Comparison of ENCODE assay signal across 30 cellular contexts in the genomic region with DNA sequence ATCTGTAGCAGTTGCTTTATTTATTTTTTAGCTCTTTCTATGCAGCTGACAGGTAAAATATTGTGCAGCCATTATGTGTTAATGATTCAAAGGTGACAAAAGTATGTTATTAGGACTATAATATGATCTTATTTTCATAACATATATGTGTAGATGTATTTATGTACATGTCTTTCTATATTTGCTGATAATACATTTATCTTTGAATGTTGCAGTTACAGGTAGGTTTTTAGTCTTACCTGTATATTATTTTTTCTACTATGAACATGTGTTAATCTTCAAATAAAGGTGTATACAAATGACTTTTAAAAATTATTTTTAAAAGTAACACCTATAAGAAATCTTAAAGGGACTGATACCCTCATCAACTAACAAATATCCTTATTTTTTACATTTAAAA.
"Had no signal": no experiment of that assay in that cellular context is flagged by ENCODE, and none has a peak within 500 bp of the region (broad histone marks: within the 10 kb centered on the region; RNA-seq: fewer than 3 reads in every experiment).

No MANE protein-coding gene starts in this region.

- H3K27ac ChIP-seq: ascending aorta, cardiac muscle cell, VCaP had no signal

- H3K9me3 ChIP-seq: ascending aorta had no signal

- FAIRE-seq: bronchial epithelial cell, TTC549 had no signal

- H3K36me3 ChIP-seq: cardiac muscle cell had no signal

- ATAC-seq: activated CD4-positive, alpha-beta T cell treated with anti-CD3 and anti-CD28 coated beads for 36 hours; activated CD8-positive, alpha-beta memory T cell treated with anti-CD3 and anti-CD28 coated beads, Interleukin-2, amount 10 ng/mL, durations not matched to agents 7 days and 5 days; activated CD8-positive, alpha-beta T cell treated with anti-CD3 and anti-CD28 coated beads, Interleukin-2, amount 10 ng/mL, durations not matched to agents 7 days and 5 days; activated naive CD8-positive, alpha-beta T cell treated with anti-CD3 and anti-CD28 coated beads, Interleukin-2, amount 50 U/mL, for 24 hours had no signal

- DNase-seq: activated B cell treated with CpG ODN at 0.5 μM for 24 hours; activated CD4-positive, alpha-beta memory T cell treated with anti-CD3 and anti-CD28 coated beads, Interleukin-2, amount 10 ng/mL, durations not matched to agents 7 days and 5 days; activated CD4-positive, alpha-beta T cell treated with anti-CD3 and anti-CD28 coated beads for 1 hour; activated CD4-positive, alpha-beta T cell treated with anti-CD3 and anti-CD28 coated beads for 36 hours; activated CD4-positive, alpha-beta T cell treated with anti-CD3 and anti-CD28 coated beads for 48 hours; activated CD4-positive, alpha-beta T cell treated with anti-CD3 and anti-CD28 coated beads, Interleukin-2, amount 10 ng/mL, durations not matched to agents 7 days and 5 days; activated CD4-positive, alpha-beta T cell treated with anti-CD3 and anti-CD28 coated beads, Interleukin-2, amount 50 U/mL, for 48 hours; activated CD8-positive, alpha-beta memory T cell treated with anti-CD3 and anti-CD28 coated beads for 24 hours; activated CD8-positive, alpha-beta memory T cell treated with anti-CD3 and anti-CD28 coated beads, Interleukin-2, amount 10 ng/mL, durations not matched to agents 7 days and 5 days; activated CD8-positive, alpha-beta memory T cell treated with anti-CD3 and anti-CD28 coated beads, Interleukin-2, amount 50 U/mL, for 48 hours; activated CD8-positive, alpha-beta T cell treated with anti-CD3 and anti-CD28 coated beads, Interleukin-2, amount 10 ng/mL, durations not matched to agents 7 days and 5 days; activated effector memory CD4-positive, alpha-beta T cell treated with Interleukin-2 at 50 U/mL for 16 hours; activated gamma-delta T cell; activated naive CD4-positive, alpha-beta T cell treated with anti-CD3 and anti-CD28 coated beads, Interleukin-2, amount 10 ng/mL, durations not matched to agents 7 days and 5 days; activated naive CD4-positive, alpha-beta T cell treated with Interleukin-2 at 50 U/mL for 16 hours; activated naive CD8-positive, alpha-beta T cell treated with anti-CD3 and anti-CD28 coated beads, Interleukin-2, amount 10 ng/mL, durations not matched to agents 7 days and 5 days; activated naive CD8-positive, alpha-beta T cell treated with anti-CD3 and anti-CD28 coated beads, Interleukin-2, amount 50 U/mL, for 24 hours; activated T-cell treated with anti-CD3 and anti-CD28 coated beads, Interleukin-2, amount 50 U/mL, for 24 hours; activated T-cell treated with anti-CD3 and anti-CD28 coated beads, Interleukin-2, amount 50 U/mL, for 48 hours; amygdala; anterior cingulate cortex; cerebellar nuclear complex; T-helper 1 cell; T-helper 2 cell; T-helper 9 cell had no signal

- H3K4me3 ChIP-seq: ascending aorta, cardiac muscle cell had no signal

- H3K4me1 ChIP-seq: ascending aorta had no signal
